18 cellular contexts compared by ENCODE assay signal in the genomic region with DNA sequence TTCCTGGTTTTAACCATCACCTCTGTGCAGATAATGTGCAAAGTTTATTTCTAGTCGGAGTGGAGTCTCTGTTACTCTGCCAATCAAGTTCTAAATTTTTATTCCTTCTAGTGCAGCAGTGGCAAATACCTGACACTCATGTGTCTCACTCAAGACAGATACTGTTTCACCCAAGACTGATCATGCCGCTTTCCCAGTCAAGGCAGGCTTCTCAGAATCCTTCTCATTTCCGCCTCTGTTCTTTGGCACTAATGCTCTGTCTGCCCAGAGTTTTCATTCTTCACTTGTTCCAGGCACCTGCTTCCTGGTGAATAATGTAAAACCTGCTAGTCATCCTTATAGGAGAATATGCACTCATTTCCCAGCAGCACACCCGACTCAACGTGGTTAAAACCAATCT. TPM values are rescaled to one million over a fixed set of nuclear protein-coding genes. Genes with fewer than 3 reads are reported as not detected.
"Had no signal": no experiment of that assay in that cellular context is flagged by ENCODE, and none has a peak within 500 bp of the region (broad histone marks: within the 10 kb centered on the region; RNA-seq: fewer than 3 reads in every experiment).

No MANE protein-coding gene starts in this region.

- DNase-seq: KBM-7, MM.1S, NCI-H1436, NCI-H187, NCI-H2029, NCI-H2081 treated with DMSO at 0.1 percent for 48 hours, NCI-H2171, NCI-H226, NCI-H446, NCI-H510A, NCI-H524 treated with DMSO at 0.1 percent for 48 hours, NCI-H774, PC-3, SHP77, SK-N-SH had no signal

- H3K9me3 ChIP-seq: SK-N-SH had no signal

- H3K27ac ChIP-seq: RWPE1 had no signal

- ATAC-seq: Panc1, PC-3 had no signal

RNA-seq across cellular contexts. Expression of a gene that starts 24.7 kb away (rescaled TPM):
- total RNA-seq: OCI-LY7 had no signal
